25 cellular contexts compared by ENCODE assay signal in genomic region chr13:77548095-77548494, GRCh38. TPM values are rescaled to one million over a fixed set of nuclear protein-coding genes. Genes with fewer than 3 reads are reported as not detected.
DNase-seq lines count a peak whose midpoint lies in the region; ATAC-seq lines count a peak whose summit lies in the region.
"Had no signal": no experiment of that assay in that cellular context is flagged by ENCODE, and none has a peak within 500 bp of the region (broad histone marks: within the 10 kb centered on the region; RNA-seq: fewer than 3 reads in every experiment).

No MANE protein-coding gene starts in this region.

- peak; percentile 86 for ATAC-seq in GM18870 (IDR thresholded peaks at IDR 0.05; ENCODE audit: unreplicated experiment)
- ATAC-seq in GM21619 (IDR thresholded peaks at IDR 0.05; ENCODE audit: unreplicated experiment), result peak; percentile 72
- peak; percentile 94 for ATAC-seq in HG02981 (IDR thresholded peaks at IDR 0.05; ENCODE audit: unreplicated experiment)
- peak; percentile 42 for ATAC-seq in HG03558 (IDR thresholded peaks at IDR 0.05; ENCODE audit: extremely low read depth, unreplicated experiment)
- ATAC-seq: naive thymus-derived CD8-positive, alpha-beta T cell; right lobe of liver had no signal

- DNase-seq in stimulated activated CD4-positive, alpha-beta T cell treated with anti-CD3 and anti-CD28 coated beads, Interleukin-2, amount 100 ng/mL, for 48 hours, result no peak
- DNase-seq in HPDE6-E6E7 (ENCODE audit: extremely low spot score) (no peak), SK-N-DZ (ENCODE audit: low spot score) (no peak), retina (no peak)
- DNase-seq: ACHN; DMS153; foreskin fibroblast; GM23248; hippocampal formation; KBM-7; kidney; mesendoderm; naive thymus-derived CD8-positive, alpha-beta T cell; NCI-H2029 treated with DMSO at 0.1 percent for 48 hours; NCI-H526 treated with DMSO at 0.1 percent for 48 hours; OCI-M1; ovary; right lobe of liver; SJCRH30; upper lobe of left lung had no signal

RNA-seq across cellular contexts. Expression of gene SCEL, which starts 12.6 kb away (rescaled TPM):
- 0.03 and 0.14 TPM in 2 replicates for polyA plus RNA-seq in SK-N-DZ (2014; cell fraction: cytosol; rRNA removed)
- 0.19 and 0.37 TPM in 2 replicates for polyA plus RNA-seq in SK-N-DZ (2014; cell fraction: nucleus; rRNA removed)
- polyA plus RNA-seq: CD14-positive monocyte; GM23248; naive thymus-derived CD8-positive, alpha-beta T cell had no signal

Comparison
In these comparisons a context has a peak if more than half of its experiments do, and no peak if none do; other contexts are left out.
1. ATAC-seq: peak in every context shown above with its lines; median percentile 94 in HG02981; 86 in GM18870; 72 in GM21619; 42 in HG03558.